23 cellular contexts compared by ENCODE assay signal in genomic region chr22:41471606-41472005, GRCh38. TPM values are rescaled to one million over a fixed set of nuclear protein-coding genes. Genes with fewer than 3 reads are reported as not detected.
DNase-seq lines count a peak whose midpoint lies in the region; ATAC-seq and TF ChIP-seq lines count a peak whose summit lies in the region.
"Had no signal": no experiment of that assay in that cellular context is flagged by ENCODE, and none has a peak within 500 bp of the region (broad histone marks: within the 10 kb centered on the region; RNA-seq: fewer than 3 reads in every experiment).

No MANE protein-coding gene starts in this region.

- no peaks in the 10 kb centered on the region for H4K20me1 ChIP-seq in OCI-LY1 (ENCODE audit: insufficient read depth, low read length)

- H3K9me3 ChIP-seq in heart right ventricle (no peaks in the 10 kb centered on the region), right cardiac atrium (ENCODE audit: control insufficient read depth, low read length) (no peaks in the 10 kb centered on the region), OCI-LY1 (ENCODE audit: low read length) (no peaks in the 10 kb centered on the region)
- H3K9me3 ChIP-seq: lower lobe of right lung, sigmoid colon, SK-N-SH had no signal

- H3K4me3 Mint-ChIP-seq in stimulated activated naive B cell treated with anti-CD40 and anti-IgM and Interleukin-4, amounts not matched to agents 10 μg/mL and 1 μg/mL and 100 μg/mL, for 72 hours, result no peak overlapping the region

- H3K4me2 ChIP-seq in OCI-LY1 (ENCODE audit: low read length), result peak overlapping the region; percentile 89; the same call in 1 of the 2 replicates
- H3K4me2 ChIP-seq: SK-N-SH had no signal

- intact Hi-C loops in heart right ventricle (cut with DNase I) (loop anchor here in 8 of 10 donors (5.0 to 10.0 kb wide), 4 partner anchors 36 to 53 kb away; no protein-coding TSS in a partner anchor), right cardiac atrium (cut with DNase I) (loop anchor here in 1 of 4 donors (5.0 kb wide), 1 partner anchor 46 kb away; no protein-coding TSS in a partner anchor), left colon (cut with DNase I, micrococcal nuclease) (no loop called here)

- ATAC-seq in heart right ventricle (no peak), right cardiac atrium (no peak), left colon (peak; percentile 19), GM18511 (IDR thresholded peaks at IDR 0.05; ENCODE audit: unreplicated experiment) (no peak)
- ATAC-seq in stimulated activated naive B cell treated with anti-CD40 and anti-IgM and Interleukin-4, amounts not matched to agents 10 μg/mL and 1 μg/mL and 100 μg/mL, for 72 hours (replicated peaks), result no peak
- ATAC-seq: activated CD8-positive, alpha-beta T cell treated with anti-CD3 and anti-CD28 coated beads for 36 hours; lower lobe of right lung had no signal

- H3K36me3 ChIP-seq in heart right ventricle (peaks cover 0 to 39% (median 7%) of the 10 kb centered on the region in 9 donors), OCI-LY1 (ENCODE audit: insufficient read depth, low read length) (peaks cover 26% of the 10 kb centered on the region)

- peaks cover 74% of the 10 kb centered on the region for H3K79me2 ChIP-seq in OCI-LY1 (ENCODE audit: insufficient read depth, low read length)

- H3K9me3 Mint-ChIP-seq in stimulated activated naive B cell treated with anti-CD40 and anti-IgM and Interleukin-4, amounts not matched to agents 10 μg/mL and 1 μg/mL and 100 μg/mL, for 72 hours, result no peaks in the 10 kb centered on the region
- H3K9me3 Mint-ChIP-seq: activated CD8-positive, alpha-beta T cell treated with anti-CD3 and anti-CD28 coated beads for 36 hours; CD8-positive, alpha-beta memory T cell; central memory CD8-positive, alpha-beta T cell had no signal

- H3K4me1 ChIP-seq in heart right ventricle, result peaks cover 7 to 85% (median 65%) of the 10 kb centered on the region in 9 donors
- peaks cover 6% of the 10 kb centered on the region for H3K4me1 ChIP-seq in right cardiac atrium (ENCODE audit: control insufficient read depth, insufficient read depth, low read length)
- peaks cover 69% of the 10 kb centered on the region for H3K4me1 ChIP-seq in OCI-LY1 (ENCODE audit: insufficient read depth, low read length, severe bottlenecking)

- peak overlapping the region in 8 of 10 donors; percentile 10 to 99 (median 96) for H3K27ac ChIP-seq in heart right ventricle
- no peak overlapping the region for H3K27ac ChIP-seq in right cardiac atrium (ENCODE audit: low read length)
- no peak overlapping the region for H3K27ac ChIP-seq in OCI-LY1 (ENCODE audit: low read depth, low read length, poor library complexity, severe bottlenecking)
- H3K27ac ChIP-seq: lower lobe of right lung, sigmoid colon had no signal

- no peaks in the 10 kb centered on the region for H3K9me2 ChIP-seq in OCI-LY1 (ENCODE audit: low read depth, low read length)
- H3K9me2 ChIP-seq: SK-N-SH had no signal

- H3K27me3 Mint-ChIP-seq in stimulated activated naive B cell treated with anti-CD40 and anti-IgM and Interleukin-4, amounts not matched to agents 10 μg/mL and 1 μg/mL and 100 μg/mL, for 72 hours, result no peaks in the 10 kb centered on the region
- H3K27me3 Mint-ChIP-seq: activated CD8-positive, alpha-beta T cell treated with anti-CD3 and anti-CD28 coated beads for 36 hours; CD8-positive, alpha-beta memory T cell; central memory CD8-positive, alpha-beta T cell had no signal

- 49 to 57% methylated on average over 1 of the region's 1 CpG for WGBS in heart right ventricle, 2 donors
- 65% methylated on average over 1 of the region's 1 CpG for whole genome bisulfite sequencing in right cardiac atrium

- H3K27me3 ChIP-seq in heart right ventricle (no peaks in the 10 kb centered on the region), right cardiac atrium (ENCODE audit: control insufficient read depth, insufficient read depth) (no peaks in the 10 kb centered on the region), OCI-LY1 (ENCODE audit: insufficient read depth, low read length) (no peaks in the 10 kb centered on the region)
- H3K27me3 ChIP-seq: sigmoid colon had no signal

- peaks cover 38 to 80% of the 10 kb centered on the region in 2 donors for H3K4me1 Mint-ChIP-seq in stimulated activated naive B cell treated with anti-CD40 and anti-IgM and Interleukin-4, amounts not matched to agents 10 μg/mL and 1 μg/mL and 100 μg/mL, for 72 hours

- H3K36me3 Mint-ChIP-seq in stimulated activated naive B cell treated with anti-CD40 and anti-IgM and Interleukin-4, amounts not matched to agents 10 μg/mL and 1 μg/mL and 100 μg/mL, for 72 hours, result peaks cover 44 to 50% of the 10 kb centered on the region in 2 donors

- H3K4me3 ChIP-seq in heart right ventricle (peak overlapping the region in 5 of 10 donors; percentile 3 to 100 (median 9)), right cardiac atrium (ENCODE audit: low read length) (no peak overlapping the region), OCI-LY1 (ENCODE audit: low read depth, low read length, poor library complexity, severe bottlenecking) (no peak overlapping the region)
- H3K4me3 ChIP-seq: lower lobe of right lung, sigmoid colon had no signal

- no peak overlapping the region for H2AFZ ChIP-seq in OCI-LY1 (ENCODE audit: low read length)

- DNase-seq in heart right ventricle (no peak), right cardiac atrium (no peak), left colon (no peak)
- no peak for DNase-seq in stimulated activated naive B cell treated with anti-CD40 and anti-IgM and Interleukin-4, amounts not matched to agents 10 μg/mL and 1 μg/mL and 100 μg/mL, for 72 hours
- no peak for DNase-seq in activated CD4-positive, CD25-positive, alpha-beta regulatory T cell treated with anti-CD3 and anti-CD28 coated beads, Interleukin-2, amount 50 U/mL, for 72 hours
- no peak for DNase-seq in stimulated activated CD4-positive, alpha-beta T cell treated with anti-CD3 and anti-CD28 coated beads, Interleukin-2, amount 100 ng/mL, for 24 hours
- DNase-seq: activated CD4-positive, alpha-beta T cell treated with anti-CD3 and anti-CD28 coated beads for 1 hour; activated CD8-positive, alpha-beta T cell treated with anti-CD3 and anti-CD28 coated beads for 36 hours; activated effector memory CD4-positive, alpha-beta T cell treated with anti-CD3 and anti-CD28 coated beads, Interleukin-2, amount 50 U/mL, for 16 hours; CD8-positive, alpha-beta memory T cell; islet precursor cell; lower lobe of right lung; NCI-H1105; NCI-H2081; NCI-H2227 treated with DMSO at 0.1 percent for 48 hours; NCI-H69; sigmoid colon; SK-N-SH; stimulated activated naive CD4-positive, alpha-beta T cell treated with Interleukin-2 at 50 U/mL for 16 hours; T-helper 2 cell had no signal

- H3F3A ChIP-seq in OCI-LY1 (ENCODE audit: insufficient read depth, low read length), result no peaks in the 10 kb centered on the region

- peak overlapping the region; percentile 47 for H3K27ac Mint-ChIP-seq in stimulated activated naive B cell treated with anti-CD40 and anti-IgM and Interleukin-4, amounts not matched to agents 10 μg/mL and 1 μg/mL and 100 μg/mL, for 72 hours

- H3K9ac ChIP-seq in OCI-LY1 (ENCODE audit: low read length), result no peak overlapping the region; the same call in 1 of the 2 replicates
- H3K9ac ChIP-seq: SK-N-SH had no signal

- TF ChIP-seq CTCF in heart right ventricle (IDR thresholded peaks at IDR 0.05) (no peak), OCI-LY1 (IDR thresholded peaks at IDR 0.05; ENCODE audit: low read length) (no peak)

RNA-seq across cellular contexts. Expression of gene ACO2, which starts 2.7 kb away (rescaled TPM):
- total RNA-seq in heart right ventricle (1,000 to 10,000 TPM in 1 of 10 donors, 100 to 1,000 TPM in 9; 587 to 1,020 (median 900) TPM), right cardiac atrium (100 to 1,000 TPM; 532 to 611 (median 544) TPM), left colon (100 to 1,000 TPM; 271 to 289 TPM)
- polyA plus RNA-seq in heart right ventricle (100 to 1,000 TPM; 180 to 375 TPM), right cardiac atrium (471 TPM)

RNA-seq across cellular contexts. Expression of gene PHF5A, which starts 3.1 kb away (rescaled TPM):
- total RNA-seq in heart right ventricle, result 10 to 100 TPM; 13.3 to 27.2 (median 20.2) TPM
- 10 to 100 TPM; 36.3 to 41.3 TPM for polyA plus RNA-seq in heart right ventricle
- 10 to 100 TPM; 22.4 to 26.0 (median 25.0) TPM for total RNA-seq in right cardiac atrium
- 34.6 TPM for polyA plus RNA-seq in right cardiac atrium
- total RNA-seq in left colon, result 10 to 100 TPM; 32.1 to 35.3 TPM

RNA-seq across cellular contexts. Expression of gene TOB2, which starts 25.0 kb away (rescaled TPM):
- total RNA-seq in heart right ventricle (10 to 100 TPM; 26.4 to 84.9 (median 47.9) TPM), right cardiac atrium (10 to 100 TPM; 52.3 to 72.7 (median 69.4) TPM), left colon (10 to 100 TPM; 57.5 to 66.7 TPM)
- polyA plus RNA-seq in heart right ventricle (10 to 100 TPM; 29.2 to 33.8 TPM), right cardiac atrium (39.4 TPM)

Comparison
In these comparisons a context has a peak if more than half of its experiments do, and no peak if none do; other contexts are left out.
1. H3K27ac ChIP-seq: peak in heart right ventricle (8 of 10); none in right cardiac atrium (single experiment) and OCI-LY1 (single experiment).
2. intact Hi-C loops: an anchor here in heart right ventricle (5.0 to 10.0 kb wide); none called in left colon.